14 cellular contexts compared by ENCODE assay signal in genomic region chr16:17303101-17303500, GRCh38.
DNase-seq lines count a peak whose midpoint lies in the region; ATAC-seq and TF ChIP-seq lines count a peak whose summit lies in the region.
"Had no signal": no experiment of that assay in that cellular context is flagged by ENCODE, and none has a peak within 500 bp of the region (broad histone marks: within the 10 kb centered on the region; RNA-seq: fewer than 3 reads in every experiment).

No MANE protein-coding gene starts in this region.

- POLR2A ChIA-PET in activated naive CD8-positive, alpha-beta T cell treated with anti-CD3 and anti-CD28 coated beads, Interleukin-2, amount 10 ng/mL, durations not matched to agents 7 days and 5 days (lab: Charles Lee), result interaction anchor here (0.6 to 1.2 kb wide), 5 partner anchors 27 to 227 kb away, joined by 3 to 4 read pairs (median 3); no protein-coding TSS in a partner anchor

- peaks cover 27% of the 10 kb centered on the region for H3K36me3 Mint-ChIP-seq in activated naive CD8-positive, alpha-beta T cell treated with anti-CD3 and anti-CD28 coated beads, Interleukin-2, amount 10 ng/mL, durations not matched to agents 7 days and 5 days
- H3K36me3 Mint-ChIP-seq in activated naive CD8-positive, alpha-beta T cell treated with anti-CD3 and anti-CD28 coated beads for 36 hours, result peaks cover 2% of the 10 kb centered on the region
- H3K36me3 Mint-ChIP-seq in memory B cell, result no peaks in the 10 kb centered on the region

- H3K4me1 ChIP-seq in aorta (ENCODE audit: control insufficient read depth in 1 of 2, insufficient read depth in 2 of 2, low read length in 2 of 2), result no peaks in the 10 kb centered on the region

- no peak for DNase-seq in activated naive CD8-positive, alpha-beta T cell treated with anti-CD3 and anti-CD28 coated beads, Interleukin-2, amount 10 ng/mL, durations not matched to agents 7 days and 5 days
- no peak for DNase-seq in activated naive CD8-positive, alpha-beta T cell treated with anti-CD3 and anti-CD28 coated beads for 36 hours
- DNase-seq in memory B cell (ENCODE audit: low spot score in 2 of 2) (peak in 1 of 2 donors; percentile 7), aorta (no peak), COR-L47 (lab: John Stamatoyannopoulos, UW) (no peak)
- DNase-seq: ACHN, activated gamma-delta T cell treated with Interleukin-2 at 50 U/mL for 16 hours, DMS153, foreskin fibroblast, lower lobe of right lung, PC-9 had no signal

- peak overlapping the region; percentile 5 for H3K4me3 ChIP-seq in SU-DHL-6 (ENCODE audit: insufficient read depth, low read length, poor library complexity, severe bottlenecking)
- H3K4me3 ChIP-seq in aorta (ENCODE audit: low read length in 2 of 2), result no peak overlapping the region
- H3K4me3 ChIP-seq: lower lobe of right lung, PC-9 had no signal

- no peak overlapping the region for H2AFZ ChIP-seq in SU-DHL-6 (ENCODE audit: low read depth, low read length, severe bottlenecking)
- H2AFZ ChIP-seq: PC-9 had no signal

- H3K27ac Mint-ChIP-seq in activated naive CD8-positive, alpha-beta T cell treated with anti-CD3 and anti-CD28 coated beads, Interleukin-2, amount 10 ng/mL, durations not matched to agents 7 days and 5 days, result peak overlapping the region; percentile 74
- no peak overlapping the region for H3K27ac Mint-ChIP-seq in activated naive CD8-positive, alpha-beta T cell treated with anti-CD3 and anti-CD28 coated beads for 36 hours
- H3K27ac Mint-ChIP-seq in memory B cell, result peak overlapping the region; percentile 88

- 92 to 93% methylated on average over 5 of the region's 5 CpGs for WGBS in aorta, 2 donors

- H3K9me3 ChIP-seq in SU-DHL-6 (ENCODE audit: insufficient read depth, low read length) (no peaks in the 10 kb centered on the region), aorta (ENCODE audit: control insufficient read depth, low read length) (no peaks in the 10 kb centered on the region)
- H3K9me3 ChIP-seq: lower lobe of right lung had no signal

- intact Hi-C loops in aorta (cut with DNase I), result no loop called here

- H3K36me3 ChIP-seq in SU-DHL-6 (ENCODE audit: low read length) (no peaks in the 10 kb centered on the region), aorta (ENCODE audit: control insufficient read depth in 1 of 2, insufficient read depth in 2 of 2, low read length in 1 of 2) (no peaks in the 10 kb centered on the region)
- H3K36me3 ChIP-seq: lower lobe of right lung had no signal

- peaks cover 68% of the 10 kb centered on the region for H3K4me1 Mint-ChIP-seq in activated naive CD8-positive, alpha-beta T cell treated with anti-CD3 and anti-CD28 coated beads, Interleukin-2, amount 10 ng/mL, durations not matched to agents 7 days and 5 days
- peaks cover 34% of the 10 kb centered on the region for H3K4me1 Mint-ChIP-seq in activated naive CD8-positive, alpha-beta T cell treated with anti-CD3 and anti-CD28 coated beads for 36 hours
- peaks cover 39% of the 10 kb centered on the region for H3K4me1 Mint-ChIP-seq in memory B cell

- H3K27me3 ChIP-seq in SU-DHL-6 (ENCODE audit: low read length), result no peaks in the 10 kb centered on the region
- no peaks in the 10 kb centered on the region for H3K27me3 ChIP-seq in aorta (ENCODE audit: control insufficient read depth in 1 of 2, insufficient read depth in 2 of 2, low read length in 1 of 2)

- no peak for TF ChIP-seq CTCF in SU-DHL-6 (IDR thresholded peaks at IDR 0.05; ENCODE audit: insufficient read depth, low read length, poor library complexity, severe bottlenecking)

- H4K20me1 ChIP-seq in SU-DHL-6 (ENCODE audit: low read depth, low read length), result no peaks in the 10 kb centered on the region

- H3K9ac ChIP-seq in SU-DHL-6 (ENCODE audit: low read length), result peak overlapping the region; percentile 24

- H3K27ac ChIP-seq in SU-DHL-6 (ENCODE audit: low read depth, low read length), result peak overlapping the region; percentile 94
- H3K27ac ChIP-seq in aorta (ENCODE audit: low read depth in 1 of 2, low read length in 2 of 2), result no peak overlapping the region
- H3K27ac ChIP-seq: lower lobe of right lung had no signal

- no peaks in the 10 kb centered on the region for H3K27me3 Mint-ChIP-seq in activated naive CD8-positive, alpha-beta T cell treated with anti-CD3 and anti-CD28 coated beads, Interleukin-2, amount 10 ng/mL, durations not matched to agents 7 days and 5 days
- no peaks in the 10 kb centered on the region for H3K27me3 Mint-ChIP-seq in activated naive CD8-positive, alpha-beta T cell treated with anti-CD3 and anti-CD28 coated beads for 36 hours
- no peaks in the 10 kb centered on the region for H3K27me3 Mint-ChIP-seq in memory B cell

- peaks cover 29% of the 10 kb centered on the region for H3F3A ChIP-seq in SU-DHL-6 (ENCODE audit: insufficient read depth)

- no peaks in the 10 kb centered on the region for H3K9me2 ChIP-seq in SU-DHL-6 (replicated peaks; ENCODE audit: insufficient read depth, low read length)

- H3K79me2 ChIP-seq in SU-DHL-6 (ENCODE audit: insufficient read depth, low read length), result peaks cover 4% of the 10 kb centered on the region; the same call in 1 of the 2 replicates

- peak overlapping the region; percentile 52 for H3K4me2 ChIP-seq in SU-DHL-6 (ENCODE audit: low read depth, low read length, poor library complexity, severe bottlenecking)
- H3K4me2 ChIP-seq: PC-9 had no signal

- no peaks in the 10 kb centered on the region for H3K9me3 Mint-ChIP-seq in activated naive CD8-positive, alpha-beta T cell treated with anti-CD3 and anti-CD28 coated beads, Interleukin-2, amount 10 ng/mL, durations not matched to agents 7 days and 5 days
- H3K9me3 Mint-ChIP-seq in activated naive CD8-positive, alpha-beta T cell treated with anti-CD3 and anti-CD28 coated beads for 36 hours, result no peaks in the 10 kb centered on the region
- H3K9me3 Mint-ChIP-seq in memory B cell, result no peaks in the 10 kb centered on the region

- ATAC-seq in activated naive CD8-positive, alpha-beta T cell treated with anti-CD3 and anti-CD28 coated beads, Interleukin-2, amount 10 ng/mL, durations not matched to agents 7 days and 5 days (ENCODE audit: low read depth), result no peak
- ATAC-seq in memory B cell (ENCODE audit: low read depth) (peak; percentile 14), aorta (ENCODE audit: low FRiP score) (no peak), HG03280 (IDR thresholded peaks at IDR 0.05; ENCODE audit: unreplicated experiment) (no peak), GM21447 (IDR thresholded peaks at IDR 0.05; ENCODE audit: unreplicated experiment) (no peak)
- ATAC-seq: lower lobe of right lung had no signal

- no peak overlapping the region for H3K4me3 Mint-ChIP-seq in activated naive CD8-positive, alpha-beta T cell treated with anti-CD3 and anti-CD28 coated beads, Interleukin-2, amount 10 ng/mL, durations not matched to agents 7 days and 5 days
- H3K4me3 Mint-ChIP-seq in activated naive CD8-positive, alpha-beta T cell treated with anti-CD3 and anti-CD28 coated beads for 36 hours, result no peak overlapping the region
- peak overlapping the region; percentile 15 for H3K4me3 Mint-ChIP-seq in memory B cell
